10 cellular contexts compared by ENCODE assay signal in genomic region chr2:67234443-67234842, GRCh38.
DNase-seq lines count a peak whose midpoint lies in the region; ATAC-seq and TF ChIP-seq lines count a peak whose summit lies in the region.
"Had no signal": no experiment of that assay in that cellular context is flagged by ENCODE, and none has a peak within 500 bp of the region (broad histone marks: within the 10 kb centered on the region; RNA-seq: fewer than 3 reads in every experiment).

No MANE protein-coding gene starts in this region.

- peaks cover 0 to 15% (median 12%) of the 10 kb centered on the region in 4 donors for H3K4me1 ChIP-seq in esophagus muscularis mucosa

- 73% methylated on average over 3 of the region's 3 CpGs for WGBS in esophagus muscularis mucosa

- no peak overlapping the region for H3K4me3 ChIP-seq in esophagus muscularis mucosa

- ATAC-seq in HG02678 (IDR thresholded peaks at IDR 0.05; ENCODE audit: unreplicated experiment) (no peak), HG02981 (IDR thresholded peaks at IDR 0.05; ENCODE audit: unreplicated experiment) (no peak), HG02763 (IDR thresholded peaks at IDR 0.05; ENCODE audit: unreplicated experiment) (no peak)

- H3K36me3 ChIP-seq in esophagus muscularis mucosa: no peaks in the 10 kb centered on the region

- DNase-seq in NCI-H1417 (lab: John Stamatoyannopoulos, UW) (peak in 2 of 3 experiments; percentile 17 to 73), NCI-H1417 treated with DMSO at 0.1 percent for 48 hours (lab: John Stamatoyannopoulos, UW) (no peak), NCI-H748 (lab: John Stamatoyannopoulos, UW; ENCODE audit: unreplicated experiment) (peak; percentile 73), esophagus muscularis mucosa (ENCODE audit: extremely low spot score) (no peak), pons (ENCODE audit: low spot score) (peak; percentile 30)
- DNase-seq: activated CD4-positive, alpha-beta T cell treated with anti-CD3 and anti-CD28 coated beads for 1 hour; AML-193 had no signal

- no peak overlapping the region for H3K27ac ChIP-seq in esophagus muscularis mucosa (replicated peaks in 1 of 4)

- no peaks in the 10 kb centered on the region for H3K27me3 ChIP-seq in esophagus muscularis mucosa

- no peaks in the 10 kb centered on the region for H3K9me3 ChIP-seq in esophagus muscularis mucosa

- TF ChIP-seq EP300 in esophagus muscularis mucosa (IDR thresholded peaks at IDR 0.05): no peak

- peak; percentile 28 to 57 (median 50) for TF ChIP-seq CTCF in esophagus muscularis mucosa (IDR thresholded peaks at IDR 0.05)

- intact Hi-C loops in esophagus muscularis mucosa (cut with DNase I): no loop called here

- no peak for TF ChIP-seq POLR2A in esophagus muscularis mucosa (IDR thresholded peaks at IDR 0.05; ENCODE audit: low read depth)

Comparison
In these comparisons a context has a peak if more than half of its experiments do, and no peak if none do; other contexts are left out.
1. DNase-seq: peak in NCI-H1417 (2 of 3), NCI-H748 (single experiment) and pons (single experiment); none in NCI-H1417 treated with DMSO at 0.1 percent for 48 hours (single experiment) and esophagus muscularis mucosa (single experiment).